8 cellular contexts compared by ENCODE assay signal in the genomic region with DNA sequence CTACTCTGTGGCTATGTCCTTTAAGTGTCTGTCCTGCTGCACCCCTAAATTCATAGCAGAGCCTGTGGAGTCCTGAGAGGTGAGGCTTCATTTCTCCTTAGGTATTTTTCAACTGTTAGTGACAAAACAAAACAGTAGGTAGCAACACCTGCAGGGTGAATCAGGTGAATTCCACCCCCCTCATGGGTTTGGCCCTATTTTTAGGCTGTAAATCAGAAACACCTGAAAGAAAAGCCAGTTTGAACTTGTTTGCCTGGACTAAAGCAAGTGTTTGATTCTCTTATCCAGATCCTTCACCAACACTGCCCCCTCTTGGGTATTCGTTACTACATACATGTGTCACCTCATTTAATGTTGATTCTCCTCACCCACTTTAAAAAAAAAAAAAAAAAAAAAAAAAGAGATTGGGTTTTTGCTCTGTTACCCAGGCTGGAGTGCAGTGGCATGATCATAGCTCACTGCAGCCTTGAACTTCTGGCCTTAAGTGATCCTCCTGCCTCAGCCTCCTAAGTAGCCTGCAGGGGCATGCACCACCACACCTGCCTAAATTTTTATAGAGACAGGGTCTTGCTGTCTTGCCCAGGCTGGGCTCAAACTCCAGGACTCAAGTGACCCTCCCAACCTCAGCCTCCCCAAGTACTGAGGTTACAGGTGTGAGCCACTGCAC. TPM values are rescaled to one million over a fixed set of nuclear protein-coding genes. Genes with fewer than 3 reads are reported as not detected.
DNase-seq lines count a peak whose midpoint lies in the region; ATAC-seq and TF ChIP-seq lines count a peak whose summit lies in the region.

No MANE protein-coding gene starts in this region.

- DNase-seq in stimulated activated CD4-positive, alpha-beta T cell treated with anti-CD3 and anti-CD28 coated beads, Interleukin-15, amount 100 ng/mL, for 24 hours = peak; percentile 46
- DNase-seq in stimulated activated CD4-positive, alpha-beta T cell treated with anti-CD3 and anti-CD28 coated beads, Interleukin-4, amount 100 ng/mL, for 1 hour = no peak
- DNase-seq in NCI-H2196 (lab: John Stamatoyannopoulos, UW; ENCODE audit: unreplicated experiment) = peak; percentile 62
- DNase-seq in activated B cell treated with CpG ODN at 0.5 μM for 24 hours = no peak
- no peak for DNase-seq in esophagus muscularis mucosa (ENCODE audit: extremely low spot score)
- DNase-seq in osteocyte (ENCODE audit: extremely low spot score, unreplicated experiment) = no peak

- H3K4me3 ChIP-seq in esophagus muscularis mucosa = no peak overlapping the region

- TF ChIP-seq CTCF in activated B cell treated with CpG ODN at 0.5 μM for 24 hours (IDR thresholded peaks at IDR 0.05) = no peak
- peak; percentile 28 to 38 (median 30) for TF ChIP-seq CTCF in esophagus muscularis mucosa (IDR thresholded peaks at IDR 0.05)
- peak; percentile 54 for TF ChIP-seq CTCF in osteocyte (IDR thresholded peaks at IDR 0.05)

- POLR2A ChIA-PET in activated B cell treated with CpG ODN at 0.5 μM for 24 hours (lab: Charles Lee) = no interaction called here

- H3K36me3 Mint-ChIP-seq in activated B cell treated with CpG ODN at 0.5 μM for 24 hours (ENCODE audit: low read depth) (no peaks in the 10 kb centered on the region), osteocyte (ENCODE audit: unreplicated experiment) (no peaks in the 10 kb centered on the region)

- no peak overlapping the region for H3K27ac ChIP-seq in esophagus muscularis mucosa (replicated peaks in 1 of 4)

- peak; percentile 72 for ATAC-seq in HG02798 (IDR thresholded peaks at IDR 0.05; ENCODE audit: poor library complexity, unreplicated experiment)
- ATAC-seq in activated B cell treated with CpG ODN at 0.5 μM for 24 hours (ENCODE audit: low read depth) = peak; percentile 61
- no peak for ATAC-seq in GM18511 (IDR thresholded peaks at IDR 0.05; ENCODE audit: unreplicated experiment)

- intact Hi-C loops in activated B cell treated with CpG ODN at 0.5 μM for 24 hours (cut with micrococcal nuclease) = loop anchor here (1.0 kb wide), 3 partner anchors 159 to 217 kb away; a partner anchor contains a TSS
- intact Hi-C loops in esophagus muscularis mucosa (cut with DNase I) = no loop called here

- no peak overlapping the region for H3K4me3 Mint-ChIP-seq in activated B cell treated with CpG ODN at 0.5 μM for 24 hours
- no peak overlapping the region for H3K4me3 Mint-ChIP-seq in osteocyte (ENCODE audit: unreplicated experiment)

- CTCF ChIA-PET in activated B cell treated with CpG ODN at 0.5 μM for 24 hours (lab: Charles Lee) = interaction anchor here (0.8 to 1.5 kb wide), 3 partner anchors 16 to 219 kb away, joined by 3 to 4 read pairs (median 3); no protein-coding TSS in a partner anchor

- WGBS in esophagus muscularis mucosa = 7% methylated on average over 1 of the region's 1 CpG

- H3K9me3 ChIP-seq in esophagus muscularis mucosa = no peaks in the 10 kb centered on the region

- H3K9me3 Mint-ChIP-seq in activated B cell treated with CpG ODN at 0.5 μM for 24 hours (no peaks in the 10 kb centered on the region), osteocyte (ENCODE audit: unreplicated experiment) (no peaks in the 10 kb centered on the region)

- H3K4me1 Mint-ChIP-seq in activated B cell treated with CpG ODN at 0.5 μM for 24 hours = peaks cover 7% of the 10 kb centered on the region
- no peaks in the 10 kb centered on the region for H3K4me1 Mint-ChIP-seq in osteocyte (ENCODE audit: unreplicated experiment)

- no peaks in the 10 kb centered on the region for H3K36me3 ChIP-seq in esophagus muscularis mucosa

- H3K27me3 Mint-ChIP-seq in activated B cell treated with CpG ODN at 0.5 μM for 24 hours (no peaks in the 10 kb centered on the region), osteocyte (ENCODE audit: unreplicated experiment) (peaks cover 59% of the 10 kb centered on the region)

- H3K27ac Mint-ChIP-seq in activated B cell treated with CpG ODN at 0.5 μM for 24 hours (no peak overlapping the region), osteocyte (ENCODE audit: unreplicated experiment) (no peak overlapping the region)

- TF ChIP-seq POLR2A in esophagus muscularis mucosa (IDR thresholded peaks at IDR 0.05; ENCODE audit: low read depth) = no peak

- no peak for TF ChIP-seq EP300 in esophagus muscularis mucosa (IDR thresholded peaks at IDR 0.05)

- no peaks in the 10 kb centered on the region for H3K27me3 ChIP-seq in esophagus muscularis mucosa

- no peaks in the 10 kb centered on the region for H3K4me1 ChIP-seq in esophagus muscularis mucosa

RNA-seq across cellular contexts. Expression of a gene that starts 10.3 kb away (rescaled TPM):
- total RNA-seq in activated B cell treated with CpG ODN at 0.5 μM for 24 hours = not detected in 2 replicates
- not detected for total RNA-seq in esophagus muscularis mucosa
- not detected in 2 replicates for total RNA-seq in osteocyte

RNA-seq across cellular contexts. Expression of a gene that starts 18.5 kb away (rescaled TPM):
- total RNA-seq in activated B cell treated with CpG ODN at 0.5 μM for 24 hours (9.7 and 12.1 TPM in 2 replicates), esophagus muscularis mucosa (10 to 100 TPM; 13.2 to 19.5 (median 15.4) TPM), osteocyte (13.8 and 14.5 TPM in 2 replicates)

Comparison
In these comparisons a context has a peak if more than half of its experiments do, and no peak if none do; other contexts are left out.
1. DNase-seq: peak in stimulated activated CD4-positive, alpha-beta T cell treated with anti-CD3 and anti-CD28 coated beads, Interleukin-15, amount 100 ng/mL, for 24 hours (single experiment) and NCI-H2196 (single experiment); none in stimulated activated CD4-positive, alpha-beta T cell treated with anti-CD3 and anti-CD28 coated beads, Interleukin-4, amount 100 ng/mL, for 1 hour (single experiment), activated B cell treated with CpG ODN at 0.5 μM for 24 hours (single experiment), esophagus muscularis mucosa (single experiment) and osteocyte (single experiment).